ENCODE assay signal across 21 cellular contexts in genomic region chr4:111954546-111954945, GRCh38.
DNase-seq lines count a peak whose midpoint lies in the region; FAIRE-seq and TF ChIP-seq lines count a peak whose summit lies in the region.
"Had no signal": no experiment of that assay in that cellular context is flagged by ENCODE, and none has a peak within 500 bp of the region (broad histone marks: within the 10 kb centered on the region; RNA-seq: fewer than 3 reads in every experiment).

No MANE protein-coding gene starts in this region.

- TF ChIP-seq CTCF in epithelial cell of esophagus (IDR thresholded peaks at IDR 0.05; ENCODE audit: insufficient read depth, low read depth, low read length, missing control alignments) (no peak), nephron progenitor cell (IDR thresholded peaks at IDR 0.05) (no peak)

- peaks cover 4% of the 10 kb centered on the region for H3K27me3 Mint-ChIP-seq in nephron progenitor cell (ENCODE audit: low read depth, poor library complexity)

- no peaks in the 10 kb centered on the region for H3K4me1 Mint-ChIP-seq in nephron progenitor cell
- H3K4me1 Mint-ChIP-seq: CD4-positive, alpha-beta memory T cell; H9 had no signal

- no peak overlapping the region for H3K4me3 Mint-ChIP-seq in nephron progenitor cell
- H3K4me3 Mint-ChIP-seq: CD4-positive, alpha-beta memory T cell; H9 had no signal

- no peaks in the 10 kb centered on the region for H3K36me3 Mint-ChIP-seq in nephron progenitor cell (ENCODE audit: low read depth)
- H3K36me3 Mint-ChIP-seq: CD4-positive, alpha-beta memory T cell had no signal

- FAIRE-seq in GM19239 (lab: Jason Lieb, UNC): peak; percentile 53
- FAIRE-seq: A549, GM12891, GM18507 had no signal

- H3K4me3 ChIP-seq in epithelial cell of esophagus (ENCODE audit: low read length): no peak overlapping the region
- H3K4me3 ChIP-seq: A549 had no signal

- H3K27ac Mint-ChIP-seq in nephron progenitor cell: no peak overlapping the region
- H3K27ac Mint-ChIP-seq: CD4-positive, alpha-beta memory T cell; H9 had no signal

- DNase-seq in EH (ENCODE audit: low read depth) (peak; percentile 33), GM19239 (ENCODE audit: insufficient read length, low spot score) (no peak), NCI-H226 (peak; percentile 15), epithelial cell of esophagus (ENCODE audit: low read depth) (peak; percentile 41), amniotic stem cell (lab: John Stamatoyannopoulos, UW) (no peak), globus pallidus (ENCODE audit: low spot score) (no peak), SKM-1 (lab: John Stamatoyannopoulos, UW; ENCODE audit: unreplicated experiment) (no peak), nephron progenitor cell (no peak)
- DNase-seq: 8988T; ACHN; C1 segment of cervical spinal cord; Calu3; CD4-positive, alpha-beta memory T cell; COR-L47; DMS53; DMS79 treated with DMSO at 0.1 percent for 48 hours; GDM1; H9 had no signal

- peaks cover 28% of the 10 kb centered on the region for H3K9me3 Mint-ChIP-seq in nephron progenitor cell

Comparison
In these comparisons a context has a peak if more than half of its experiments do, and no peak if none do; other contexts are left out.
1. DNase-seq: peak in EH (single experiment), NCI-H226 (single experiment) and epithelial cell of esophagus (single experiment); none in GM19239 (single experiment), amniotic stem cell (single experiment), globus pallidus (single experiment), SKM-1 (single experiment) and nephron progenitor cell (single experiment).